19 cellular contexts compared by ENCODE assay signal in genomic region chr7:107441576-107442422, GRCh38. TPM values are rescaled to one million over a fixed set of nuclear protein-coding genes. Genes with fewer than 3 reads are reported as not detected.
DNase-seq lines count a peak whose midpoint lies in the region; ATAC-seq and TF ChIP-seq lines count a peak whose summit lies in the region.
"Had no signal": no experiment of that assay in that cellular context is flagged by ENCODE, and none has a peak within 500 bp of the region (broad histone marks: within the 10 kb centered on the region; RNA-seq: fewer than 3 reads in every experiment).

No MANE protein-coding gene starts in this region.

- H3K27ac Mint-ChIP-seq in endodermal cell, result no peak overlapping the region
- H3K27ac Mint-ChIP-seq: HFFc6 had no signal

- H3K4me1 Mint-ChIP-seq in endodermal cell, result no peaks in the 10 kb centered on the region

- H3K36me3 Mint-ChIP-seq in endodermal cell (ENCODE audit: low read depth), result peaks cover 10% of the 10 kb centered on the region

- H3K27ac ChIP-seq in endodermal cell (ENCODE audit: low read depth, low read length), result no peak overlapping the region
- H3K27ac ChIP-seq: SK-N-MC had no signal

- H3K9me3 ChIP-seq in endodermal cell (ENCODE audit: control insufficient read depth, low read length), result no peaks in the 10 kb centered on the region

- no peaks in the 10 kb centered on the region for H3K27me3 ChIP-seq in endodermal cell (ENCODE audit: control insufficient read depth, insufficient read depth, low read length, poor library complexity, severe bottlenecking)

- no peaks in the 10 kb centered on the region for H3K36me3 ChIP-seq in endodermal cell (ENCODE audit: control insufficient read depth, insufficient read depth, low read length)

- H3K4me3 ChIP-seq in AG10803 (ENCODE audit: low read length) (no peak overlapping the region), NB4 (ENCODE audit: low read depth, low read length) (no peak overlapping the region), fibroblast of the aortic adventitia (ENCODE audit: low read depth, low read length) (no peak overlapping the region), endodermal cell (ENCODE audit: low read length) (no peak overlapping the region)
- H3K4me3 ChIP-seq: GM12878, SK-N-MC had no signal

- peak; percentile 71 for DNase-seq in AG10803 (ENCODE audit: low read depth)
- DNase-seq in GM04504 (ENCODE audit: low read depth), result peak; percentile 13
- DNase-seq in NB4 (ENCODE audit: low read depth), result peak; percentile 12
- DNase-seq in fibroblast of the aortic adventitia (ENCODE audit: low read depth), result peak; percentile 58
- no peak for DNase-seq in endodermal cell
- DNase-seq in HK-2 (ENCODE audit: unreplicated experiment), result no peak
- DNase-seq: C1 segment of cervical spinal cord; DMS79 treated with DMSO at 0.1 percent for 48 hours; HFFc6; NCI-H1105 treated with DMSO at 0.1 percent for 48 hours; NCI-H1694; NCI-H2081 treated with DMSO at 0.1 percent for 48 hours; NK-92 treated with Interleukin-12 subunit alpha and Interleukin-12 subunit beta, amount 100 ng/mL, for 24 hours; OCI-M1; Right ventricle myocardium superior had no signal

- no peak overlapping the region for H3K9ac ChIP-seq in endodermal cell (ENCODE audit: extremely low read depth, low read length, poor library complexity, severe bottlenecking)

- TF ChIP-seq CTCF in AG10803 (conservative IDR thresholded peaks at IDR 0.05; ENCODE audit: low read length) (no peak), NB4 (IDR thresholded peaks at IDR 0.05; ENCODE audit: low read depth, low read length) (no peak), fibroblast of the aortic adventitia (IDR thresholded peaks at IDR 0.05; ENCODE audit: insufficient read depth, low read length) (no peak), endodermal cell (conservative IDR thresholded peaks at IDR 0.05) (no peak)

- no peaks in the 10 kb centered on the region for H3K4me1 ChIP-seq in endodermal cell (ENCODE audit: control insufficient read depth, insufficient read depth, low read length)

- no peak for ATAC-seq in GM18517 (IDR thresholded peaks at IDR 0.05; ENCODE audit: unreplicated experiment)
- no peak for ATAC-seq in HG03097 (IDR thresholded peaks at IDR 0.05; ENCODE audit: low FRiP score, unreplicated experiment)
- ATAC-seq: GM12878 had no signal

- H3K27me3 Mint-ChIP-seq in endodermal cell (ENCODE audit: insufficient read depth), result no peaks in the 10 kb centered on the region

- peaks cover 3% of the 10 kb centered on the region for H3K9me3 Mint-ChIP-seq in endodermal cell
- H3K9me3 Mint-ChIP-seq: HFFc6 had no signal

- H3K4me3 Mint-ChIP-seq in endodermal cell, result no peak overlapping the region
- H3K4me3 Mint-ChIP-seq: HFFc6 had no signal

- TF ChIP-seq POLR2A in NB4 (IDR thresholded peaks at IDR 0.05; ENCODE audit: extremely low read depth, insufficient read length), result no peak

RNA-seq across cellular contexts. Expression of gene GPR22, which starts 28.1 kb away (rescaled TPM):
- total RNA-seq in fibroblast of the aortic adventitia (ENCODE audit: low replicate concordance) (not detected in 2 replicates), endodermal cell (not detected)
- polyA plus RNA-seq in endodermal cell (2013, experiment 1 of 2), result 0.82 TPM
- polyA plus RNA-seq in endodermal cell (2013, experiment 2 of 2), result 0.50 TPM
- total RNA-seq: GM12878, HFFc6 had no signal

Comparison
In these comparisons a context has a peak if more than half of its experiments do, and no peak if none do; other contexts are left out.
1. DNase-seq: peak in AG10803 (single experiment), GM04504 (single experiment), NB4 (single experiment) and fibroblast of the aortic adventitia (single experiment); none in endodermal cell (single experiment) and HK-2 (single experiment).